25 cellular contexts compared by ENCODE assay signal in the genomic region with DNA sequence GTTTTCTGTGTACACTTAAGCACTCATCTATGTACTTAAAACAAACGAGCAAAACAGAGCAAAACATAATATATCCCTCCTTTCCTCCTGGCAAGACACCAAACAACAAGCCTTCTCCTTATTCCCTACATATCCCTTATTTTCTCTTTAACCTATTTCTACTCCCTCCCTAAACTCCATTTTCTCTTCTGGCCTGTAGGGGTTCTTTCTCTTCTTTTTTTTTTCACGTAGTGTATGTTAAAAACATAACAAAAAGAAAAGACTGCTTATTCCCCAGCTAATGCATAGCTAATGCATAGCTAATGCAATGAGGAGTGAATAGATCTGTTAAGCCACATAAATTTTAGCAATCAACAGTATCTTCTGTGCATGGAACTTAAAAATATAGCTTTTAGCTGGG.
"Had no signal": no experiment of that assay in that cellular context is flagged by ENCODE, and none has a peak within 500 bp of the region (broad histone marks: within the 10 kb centered on the region; RNA-seq: fewer than 3 reads in every experiment).

No MANE protein-coding gene starts in this region.

- H3K9me3 ChIP-seq: Peyer's patch had no signal

- H3K4me1 ChIP-seq: adrenal gland, Peyer's patch, SJCRH30 had no signal

- DNase-seq: activated CD4-positive, alpha-beta T cell treated with anti-CD3 and anti-CD28 coated beads for 36 hours; activated CD8-positive, alpha-beta memory T cell treated with anti-CD3 and anti-CD28 coated beads, Interleukin-2, amount 50 U/mL, for 4 hours; activated CD8-positive, alpha-beta T cell treated with anti-CD3 and anti-CD28 coated beads for 36 hours; activated gamma-delta T cell treated with Interleukin-2 at 50 U/mL for 16 hours; activated naive CD4-positive, alpha-beta T cell treated with anti-CD3 and anti-CD28 coated beads, Interleukin-2, amount 50 U/mL, for 16 hours; activated naive CD8-positive, alpha-beta T cell treated with anti-CD3 and anti-CD28 coated beads, Interleukin-2, amount 10 ng/mL, durations not matched to agents 7 days and 5 days; activated T-cell treated with anti-CD3 and anti-CD28 coated beads, Interleukin-2, amount 50 U/mL, for 72 hours; adrenal gland; anterior cingulate cortex; cerebellar nuclear complex; NCI-H1105; NCI-H1436; NCI-H1694 treated with DMSO at 0.1 percent for 48 hours; NCI-H2029 treated with DMSO at 0.1 percent for 48 hours; NCI-H510A treated with DMSO at 0.1 percent for 48 hours; NCI-H69; NK-92 treated with Interleukin-12 subunit alpha and Interleukin-12 subunit beta, amount 100 ng/mL, for 24 hours; Peyer's patch; Right ventricle myocardium superior; SJCRH30; SK-N-SH; T-helper 1 cell had no signal

- H3K9ac ChIP-seq: SK-N-SH had no signal

- H3K4me2 ChIP-seq: SK-N-SH had no signal

- H3K4me1 Mint-ChIP-seq: activated naive CD8-positive, alpha-beta T cell treated with anti-CD3 and anti-CD28 coated beads, Interleukin-2, amount 10 ng/mL, durations not matched to agents 7 days and 5 days had no signal

- H3K36me3 ChIP-seq: adrenal gland, Peyer's patch, SJCRH30 had no signal

- H3K27ac ChIP-seq: adrenal gland, Peyer's patch, RWPE1, SJCRH30, VCaP had no signal

- H3K27me3 ChIP-seq: adrenal gland, Peyer's patch, SJCRH30 had no signal

- H3K27ac Mint-ChIP-seq: activated CD4-positive, alpha-beta T cell treated with anti-CD3 and anti-CD28 coated beads for 36 hours; activated CD8-positive, alpha-beta T cell treated with anti-CD3 and anti-CD28 coated beads for 36 hours; activated naive CD8-positive, alpha-beta T cell treated with anti-CD3 and anti-CD28 coated beads, Interleukin-2, amount 10 ng/mL, durations not matched to agents 7 days and 5 days; activated T-cell treated with anti-CD3 and anti-CD28 coated beads, Interleukin-2, amount 50 U/mL, for 72 hours; activated T-helper 2 cell treated with anti-CD3 and anti-CD28 coated beads, Interferon-gamma antibody, Interleukin-2, Interleukin-4, amounts not matched to agents 10 μg/mL and 5 μg/mL and 100 μg/mL, durations not matched to agents 14 hours and 24 hours and 36 hours had no signal

- H3K4me3 Mint-ChIP-seq: activated CD4-positive, alpha-beta T cell treated with anti-CD3 and anti-CD28 coated beads for 36 hours; activated CD8-positive, alpha-beta T cell treated with anti-CD3 and anti-CD28 coated beads for 36 hours; activated naive CD8-positive, alpha-beta T cell treated with anti-CD3 and anti-CD28 coated beads, Interleukin-2, amount 10 ng/mL, durations not matched to agents 7 days and 5 days; activated T-cell treated with anti-CD3 and anti-CD28 coated beads, Interleukin-2, amount 50 U/mL, for 72 hours had no signal

- H3K4me3 ChIP-seq: adrenal gland, Peyer's patch, SJCRH30 had no signal

- H3K36me3 Mint-ChIP-seq: activated naive CD8-positive, alpha-beta T cell treated with anti-CD3 and anti-CD28 coated beads, Interleukin-2, amount 10 ng/mL, durations not matched to agents 7 days and 5 days had no signal
